Comparison of ENCODE assay signal across 8 cellular contexts in genomic region chr5:75656311-75657003, GRCh38. TPM values are rescaled to one million over a fixed set of nuclear protein-coding genes. Genes with fewer than 3 reads are reported as not detected.
DNase-seq lines count a peak whose midpoint lies in the region; ATAC-seq and TF ChIP-seq lines count a peak whose summit lies in the region.

No MANE protein-coding gene starts in this region.

- peaks cover 4% of the 10 kb centered on the region for H3K27me3 Mint-ChIP-seq in CD8-positive, alpha-beta T cell (ENCODE audit: low read depth)
- H3K27me3 Mint-ChIP-seq in activated naive CD4-positive, alpha-beta T cell treated with anti-CD3 and anti-CD28 coated beads, Interleukin-2, amount 10 ng/mL, durations not matched to agents 7 days and 5 days, result peaks cover 13% of the 10 kb centered on the region

- H3K27ac ChIP-seq in CD8-positive, alpha-beta T cell (ENCODE audit: low read depth, low read length), result no peak overlapping the region
- H3K27ac ChIP-seq in RWPE1, result peak overlapping the region; percentile 66
- H3K27ac ChIP-seq in ovary, result no peak overlapping the region

- H3K27ac Mint-ChIP-seq in CD8-positive, alpha-beta T cell, result no peak overlapping the region
- no peak overlapping the region for H3K27ac Mint-ChIP-seq in activated naive CD4-positive, alpha-beta T cell treated with anti-CD3 and anti-CD28 coated beads, Interleukin-2, amount 10 ng/mL, durations not matched to agents 7 days and 5 days

- TF ChIP-seq CTCF in CD8-positive, alpha-beta T cell (IDR thresholded peaks at IDR 0.05), result no peak
- no peak for TF ChIP-seq CTCF in RWPE1 (conservative IDR thresholded peaks at IDR 0.05; ENCODE audit: low read depth)
- TF ChIP-seq CTCF in fibroblast of the aortic adventitia (IDR thresholded peaks at IDR 0.05; ENCODE audit: insufficient read depth, low read length), result no peak
- TF ChIP-seq CTCF in ovary (IDR thresholded peaks at IDR 0.05), result no peak

- H3K9me3 ChIP-seq in CD8-positive, alpha-beta T cell (ENCODE audit: low read length), result no peaks in the 10 kb centered on the region
- H3K9me3 ChIP-seq in ovary, result no peaks in the 10 kb centered on the region

- H3K4me3 Mint-ChIP-seq in CD8-positive, alpha-beta T cell, result peak overlapping the region; percentile 61
- H3K4me3 Mint-ChIP-seq in activated naive CD4-positive, alpha-beta T cell treated with anti-CD3 and anti-CD28 coated beads, Interleukin-2, amount 10 ng/mL, durations not matched to agents 7 days and 5 days, result no peak overlapping the region

- H3K4me1 ChIP-seq in CD8-positive, alpha-beta T cell (ENCODE audit: insufficient read depth, low read length), result no peaks in the 10 kb centered on the region
- H3K4me1 ChIP-seq in ovary (ENCODE audit: insufficient read depth), result no peaks in the 10 kb centered on the region

- TF ChIP-seq EP300 in ovary (IDR thresholded peaks at IDR 0.05), result no peak

- DNase-seq in CD8-positive, alpha-beta T cell, result no peak
- DNase-seq in RWPE1 (ENCODE audit: low spot score) (peak; percentile 48), fibroblast of the aortic adventitia (ENCODE audit: low read depth) (peak; percentile 41), ovary (peak in 3 of 5 donors; percentile 11 to 31 (median 19)), NCI-H446 treated with DMSO at 0.1 percent for 48 hours (lab: John Stamatoyannopoulos, UW) (no peak)
- no peak for DNase-seq in activated naive CD4-positive, alpha-beta T cell treated with anti-CD3 and anti-CD28 coated beads, Interleukin-2, amount 10 ng/mL, durations not matched to agents 7 days and 5 days

- H3K9me3 Mint-ChIP-seq in CD8-positive, alpha-beta T cell, result no peaks in the 10 kb centered on the region
- H3K9me3 Mint-ChIP-seq in activated naive CD4-positive, alpha-beta T cell treated with anti-CD3 and anti-CD28 coated beads, Interleukin-2, amount 10 ng/mL, durations not matched to agents 7 days and 5 days, result no peaks in the 10 kb centered on the region

- WGBS in ovary, 3 donors, result 13 to 23% (median 14%) methylated on average over 9 of the region's 9 CpGs

- peak overlapping the region; percentile 29 for H3K4me3 ChIP-seq in CD8-positive, alpha-beta T cell (ENCODE audit: low read depth, low read length)
- H3K4me3 ChIP-seq in fibroblast of the aortic adventitia (ENCODE audit: low read depth, low read length), result peak overlapping the region; percentile 55
- H3K4me3 ChIP-seq in ovary, result peak overlapping the region; percentile 29

- TF ChIP-seq POLR2A in ovary (IDR thresholded peaks at IDR 0.05), result no peak

- POLR2A ChIA-PET in CD8-positive, alpha-beta T cell (lab: Charles Lee), result no interaction called here
- POLR2A ChIA-PET in RWPE1 (lab: Yijun Ruan, JAX; ENCODE audit: low non-redundant PET), result no interaction called here

- H3K36me3 Mint-ChIP-seq in CD8-positive, alpha-beta T cell, result no peaks in the 10 kb centered on the region
- H3K36me3 Mint-ChIP-seq in activated naive CD4-positive, alpha-beta T cell treated with anti-CD3 and anti-CD28 coated beads, Interleukin-2, amount 10 ng/mL, durations not matched to agents 7 days and 5 days, result no peaks in the 10 kb centered on the region

- intact Hi-C loops in CD8-positive, alpha-beta T cell (cut with DNase I, micrococcal nuclease), result no loop called here
- intact Hi-C loops in ovary (cut with DNase I), result no loop called here

- H3K27me3 ChIP-seq in CD8-positive, alpha-beta T cell (ENCODE audit: insufficient read depth, low read length), result no peaks in the 10 kb centered on the region
- no peaks in the 10 kb centered on the region for H3K27me3 ChIP-seq in ovary

- H3K36me3 ChIP-seq in CD8-positive, alpha-beta T cell (ENCODE audit: insufficient read depth, low read length), result no peaks in the 10 kb centered on the region
- no peaks in the 10 kb centered on the region for H3K36me3 ChIP-seq in ovary

- no peak for ATAC-seq in CD8-positive, alpha-beta T cell
- ATAC-seq in GM21717 (IDR thresholded peaks at IDR 0.05; ENCODE audit: unreplicated experiment), result no peak
- no peak for ATAC-seq in GM18519 (IDR thresholded peaks at IDR 0.05; ENCODE audit: low FRiP score, unreplicated experiment)

- CTCF ChIA-PET in CD8-positive, alpha-beta T cell (lab: Charles Lee), result interaction anchor here (1.2 kb wide), 1 partner anchor 25 kb away, joined by 3 read pairs; no protein-coding TSS in a partner anchor
- CTCF ChIA-PET in RWPE1 (lab: Yijun Ruan, JAX), result interaction anchor here (0.7 kb wide), 1 partner anchor 34 kb away, joined by 3 read pairs; no protein-coding TSS in a partner anchor
- CTCF ChIA-PET in activated naive CD4-positive, alpha-beta T cell treated with anti-CD3 and anti-CD28 coated beads, Interleukin-2, amount 10 ng/mL, durations not matched to agents 7 days and 5 days (lab: Charles Lee), result no interaction called here

- no peaks in the 10 kb centered on the region for H3K4me1 Mint-ChIP-seq in CD8-positive, alpha-beta T cell (ENCODE audit: low read depth)
- peaks cover 8% of the 10 kb centered on the region for H3K4me1 Mint-ChIP-seq in activated naive CD4-positive, alpha-beta T cell treated with anti-CD3 and anti-CD28 coated beads, Interleukin-2, amount 10 ng/mL, durations not matched to agents 7 days and 5 days

RNA-seq across cellular contexts. Expression of gene ANKDD1B, which starts 45.2 kb away (rescaled TPM):
- not detected for total RNA-seq in CD8-positive, alpha-beta T cell
- 0.45 and 3.8 TPM in 2 replicates for total RNA-seq in fibroblast of the aortic adventitia (ENCODE audit: low replicate concordance)
- 1 to 10 TPM in 2 of 7 donors, under 1 TPM in 3, not detected in 2; 0.45 to 6.8 (median 0.79) TPM for total RNA-seq in ovary
- 1 to 10 TPM in 1 of 2 donors, under 1 TPM in 1; 0.34 to 1.2 TPM for polyA plus RNA-seq in ovary

Comparison
In these comparisons a context has a peak if more than half of its experiments do, and no peak if none do; other contexts are left out.
1. DNase-seq: peak in RWPE1 (single experiment), fibroblast of the aortic adventitia (single experiment) and ovary (3 of 5); none in CD8-positive, alpha-beta T cell (0 of 7), activated naive CD4-positive, alpha-beta T cell treated with anti-CD3 and anti-CD28 coated beads, Interleukin-2, amount 10 ng/mL, durations not matched to agents 7 days and 5 days (single experiment) and NCI-H446 treated with DMSO at 0.1 percent for 48 hours (single experiment).
2. Peak in every context shown above with its lines, with median percentiles within 50 percentile points of each other: H3K4me3 ChIP-seq.